ENCODE assay signal across 18 cellular contexts in the genomic region with DNA sequence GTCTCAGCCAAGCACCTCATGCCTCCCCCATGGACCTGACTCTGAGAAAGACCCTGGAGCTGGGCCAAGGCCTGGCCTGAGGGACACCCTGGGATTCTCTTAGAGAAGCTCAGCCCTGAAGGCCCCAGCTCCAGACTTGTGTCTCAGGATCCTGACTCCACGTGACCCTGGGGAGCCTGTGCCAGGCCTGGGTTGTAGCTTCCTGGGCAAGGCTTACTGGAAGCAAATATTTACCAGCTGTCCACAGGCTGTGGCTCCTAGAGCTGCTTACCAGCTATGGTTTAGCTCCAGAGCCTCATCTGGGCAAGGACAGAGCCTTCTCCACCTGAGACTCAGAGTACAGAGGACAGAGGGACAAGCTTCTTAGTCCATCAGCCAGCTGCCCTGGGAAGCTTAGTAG.
DNase-seq lines count a peak whose midpoint lies in the region; ATAC-seq and TF ChIP-seq lines count a peak whose summit lies in the region.
"Had no signal": no experiment of that assay in that cellular context is flagged by ENCODE, and none has a peak within 500 bp of the region (broad histone marks: within the 10 kb centered on the region; RNA-seq: fewer than 3 reads in every experiment).

No MANE protein-coding gene starts in this region.

- no peak overlapping the region for H3K4me2 ChIP-seq in parathyroid adenoma (ENCODE audit: low read length)
- H3K4me2 ChIP-seq: KMS-11 had no signal

- TF ChIP-seq POLR2A in testis (IDR thresholded peaks at IDR 0.05): no peak

- H3K27me3 ChIP-seq in parathyroid adenoma (ENCODE audit: control insufficient read depth, insufficient read depth, low read length) (no peaks in the 10 kb centered on the region), testis (no peaks in the 10 kb centered on the region)

- H3K9ac ChIP-seq in parathyroid adenoma: no peak overlapping the region
- H3K9ac ChIP-seq: KMS-11 had no signal

- no peaks in the 10 kb centered on the region for H3K9me3 ChIP-seq in parathyroid adenoma (ENCODE audit: control insufficient read depth, low read length)
- no peaks in the 10 kb centered on the region for H3K9me3 ChIP-seq in testis

- intact Hi-C loops in testis (cut with DNase I; ENCODE audit: low total_unique reads): no loop called here

- H3K4me3 ChIP-seq in parathyroid adenoma (ENCODE audit: low read depth, low read length) (no peak overlapping the region), testis (no peak overlapping the region)

- ATAC-seq in GM18867 (IDR thresholded peaks at IDR 0.05; ENCODE audit: unreplicated experiment): no peak

- 60% methylated on average over 1 of the region's 1 CpG; no CpG with 5 or more reads in 1 of the 2 donors for WGBS in testis, 2 donors

- peak; percentile 11 for DNase-seq in NCI-H2029 treated with DMSO at 0.1 percent for 48 hours (lab: John Stamatoyannopoulos, UW)
- DNase-seq in cerebellar cortex (ENCODE audit: low spot score): peak; percentile 29
- peak in 2 of 49 donors; percentile 18 to 67 for DNase-seq in substantia nigra (lab: John Stamatoyannopoulos, UW)
- no peak for DNase-seq in testis
- no peak for DNase-seq in D341Med (ENCODE audit: low spot score)
- DNase-seq: ACHN, AML-193, DMS79, H7, NCI-H1436, NCI-H2081, NCI-H2171 treated with DMSO at 0.1 percent for 48 hours, OCI-M1, SHP77 treated with DMSO at 0.1 percent for 48 hours had no signal

- H3K4me1 ChIP-seq in parathyroid adenoma (peaks cover 17% of the 10 kb centered on the region), testis (no peaks in the 10 kb centered on the region)

- H3K36me3 ChIP-seq in parathyroid adenoma (ENCODE audit: control insufficient read depth, insufficient read depth, low read length) (no peaks in the 10 kb centered on the region), testis (ENCODE audit: low read depth, missing control alignments) (no peaks in the 10 kb centered on the region)

- H3K79me2 ChIP-seq in parathyroid adenoma: no peaks in the 10 kb centered on the region

- peak overlapping the region; percentile 60 for H2AFZ ChIP-seq in parathyroid adenoma

- TF ChIP-seq CTCF in parathyroid adenoma (IDR thresholded peaks at IDR 0.05): no peak
- no peak for TF ChIP-seq CTCF in testis (IDR thresholded peaks at IDR 0.05)

- H3K27ac ChIP-seq in parathyroid adenoma: no peak overlapping the region
- peak overlapping the region; percentile 63 for H3K27ac ChIP-seq in substantia nigra (ENCODE audit: low read depth, low read length, poor library complexity, severe bottlenecking)
- no peak overlapping the region for H3K27ac ChIP-seq in testis
- H3K27ac ChIP-seq: C4-2B, KMS-11 had no signal

Comparison
In these comparisons a context has a peak if more than half of its experiments do, and no peak if none do; other contexts are left out.
1. DNase-seq: peak in NCI-H2029 treated with DMSO at 0.1 percent for 48 hours (single experiment) and cerebellar cortex (single experiment); none in testis (single experiment) and D341Med (single experiment).